22 cellular contexts compared by ENCODE assay signal in the genomic region with DNA sequence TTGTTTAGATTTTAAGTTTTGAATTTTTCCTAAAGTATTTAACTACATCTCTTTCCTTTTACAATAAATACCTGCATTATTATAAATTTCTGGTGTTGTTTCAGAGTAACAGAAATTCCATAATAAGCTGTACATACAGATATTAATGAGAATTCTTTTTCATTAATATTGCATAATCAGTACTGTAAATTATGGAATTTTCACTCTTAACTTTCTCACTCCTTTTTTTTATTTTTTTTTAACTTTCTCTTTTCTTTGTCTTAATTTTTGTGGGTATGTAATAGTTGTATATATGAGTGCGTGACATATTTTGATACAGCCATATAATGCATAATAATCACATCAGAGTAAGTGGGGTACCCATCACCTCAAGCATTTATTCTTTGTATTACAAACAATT.
"Had no signal": no experiment of that assay in that cellular context is flagged by ENCODE, and none has a peak within 500 bp of the region (broad histone marks: within the 10 kb centered on the region; RNA-seq: fewer than 3 reads in every experiment).

No MANE protein-coding gene starts in this region.

- H3K27me3 ChIP-seq: heart right ventricle, neutrophil, pancreas, right lobe of liver, upper lobe of left lung had no signal

- H3K27me3 Mint-ChIP-seq: activated naive CD8-positive, alpha-beta T cell treated with anti-CD3 and anti-CD28 coated beads, Interleukin-2, amount 10 ng/mL, durations not matched to agents 7 days and 5 days; natural killer cell treated with Interleukin-12 subunit alpha and Interleukin-12 subunit beta and Interleukin-15 and Interleukin-18, amount 100 ng/mL, for 72 hours had no signal

- H3K27ac ChIP-seq: epithelial cell of prostate, neutrophil, pancreas, right lobe of liver had no signal

- ATAC-seq: heart right ventricle; natural killer cell treated with Interleukin-12 subunit alpha and Interleukin-12 subunit beta and Interleukin-15 and Interleukin-18, amount 100 ng/mL, for 72 hours; pancreas; right lobe of liver; WTC11 had no signal

- H3K4me3 ChIP-seq: heart right ventricle, lung, pancreas, right lobe of liver, thoracic aorta, upper lobe of left lung had no signal

- H3K27ac Mint-ChIP-seq: activated naive CD4-positive, alpha-beta T cell treated with anti-CD3 and anti-CD28 coated beads for 36 hours; activated naive CD8-positive, alpha-beta T cell treated with anti-CD3 and anti-CD28 coated beads, Interleukin-2, amount 10 ng/mL, durations not matched to agents 7 days and 5 days; T-helper 2 cell treated with Interferon-gamma antibody and Interleukin-4, amounts not matched to agents 5 μg/mL and 100 μg/mL, for 36 hours; WTC11 had no signal

- DNase-seq: activated CD4-positive, alpha-beta T cell treated with anti-CD3 and anti-CD28 coated beads, Interleukin-2, amount 50 U/mL, for 48 hours; activated CD8-positive, alpha-beta memory T cell treated with anti-CD3 and anti-CD28 coated beads, Interleukin-2, amount 50 U/mL, for 48 hours; activated naive CD4-positive, alpha-beta T cell treated with anti-CD3 and anti-CD28 coated beads for 36 hours; activated naive CD8-positive, alpha-beta T cell treated with anti-CD3 and anti-CD28 coated beads, Interleukin-2, amount 10 ng/mL, durations not matched to agents 7 days and 5 days; activated T-cell treated with anti-CD3 and anti-CD28 coated beads, Interleukin-2, amount 50 U/mL, for 48 hours; amniotic stem cell; heart right ventricle; midbrain; pancreas; right lobe of liver; stimulated activated CD4-positive, alpha-beta T cell treated with anti-CD3 and anti-CD28 coated beads, Interleukin-4, amount 100 ng/mL, for 1 hour; stimulated activated naive CD4-positive, alpha-beta T cell; upper lobe of left lung had no signal

- H3K4me3 Mint-ChIP-seq: activated naive CD4-positive, alpha-beta T cell treated with anti-CD3 and anti-CD28 coated beads for 36 hours; activated naive CD8-positive, alpha-beta T cell treated with anti-CD3 and anti-CD28 coated beads, Interleukin-2, amount 10 ng/mL, durations not matched to agents 7 days and 5 days; natural killer cell treated with Interleukin-12 subunit alpha and Interleukin-12 subunit beta and Interleukin-15 and Interleukin-18, amount 100 ng/mL, for 72 hours; T-helper 2 cell treated with Interferon-gamma antibody and Interleukin-4, amounts not matched to agents 5 μg/mL and 100 μg/mL, for 36 hours; WTC11 had no signal

- H3K9me3 ChIP-seq: heart right ventricle, neutrophil, pancreas, right lobe of liver, thoracic aorta, upper lobe of left lung had no signal

- FAIRE-seq: bronchial epithelial cell, keratinocyte, pancreas had no signal
